In the genomic region with DNA sequence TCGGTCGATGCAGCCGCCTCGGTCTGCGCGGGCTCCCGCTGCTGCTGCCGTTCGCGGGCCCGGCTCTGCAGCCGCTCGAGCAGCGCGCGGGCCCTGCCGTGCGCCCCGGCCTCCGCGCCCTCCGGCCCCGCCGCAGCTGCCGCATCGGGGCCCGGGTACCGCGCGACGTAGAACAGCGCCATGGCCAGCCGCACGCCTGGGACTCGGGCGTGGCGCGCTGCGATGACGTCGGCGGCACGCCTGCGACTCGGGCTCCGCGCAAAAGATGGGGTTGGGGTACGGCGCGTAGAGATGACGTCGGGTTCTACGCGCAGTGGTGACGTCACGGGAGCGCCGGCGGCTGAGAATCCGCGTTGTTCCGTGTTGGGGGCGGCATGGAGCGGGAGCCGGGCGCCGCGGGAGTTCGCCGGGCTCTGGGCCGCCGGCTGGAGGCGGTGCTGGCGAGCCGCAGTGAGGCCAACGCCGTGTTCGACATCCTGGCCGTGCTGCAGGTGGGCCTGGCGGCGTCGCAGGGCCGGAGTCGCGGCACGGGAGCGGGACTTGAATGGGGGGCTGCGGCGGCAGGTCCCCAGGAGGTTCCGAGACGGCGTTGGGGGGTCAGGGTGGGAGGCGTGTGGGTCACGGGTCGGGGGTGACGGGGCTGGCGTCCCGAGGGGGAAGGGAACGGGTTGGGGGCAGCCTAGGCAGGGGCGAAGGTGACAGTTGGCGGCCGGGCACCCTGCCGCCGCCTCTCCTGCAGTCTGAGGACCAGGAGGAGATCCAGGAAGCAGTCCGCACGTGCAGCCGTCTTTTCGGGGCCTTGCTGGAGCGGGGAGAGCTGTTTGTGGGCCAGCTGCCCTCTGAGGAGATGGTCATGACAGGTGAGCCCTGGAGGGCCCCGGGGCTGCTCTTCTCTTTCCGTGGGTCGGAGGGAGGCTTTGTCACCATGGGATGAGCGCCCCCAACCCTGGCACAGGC, we compare ENCODE assay signal across 8 cellular contexts. TPM values are rescaled to one million over a fixed set of nuclear protein-coding genes. Genes with fewer than 3 reads are reported as not detected.
DNase-seq lines count a peak whose midpoint lies in the region; TF ChIP-seq lines count a peak whose summit lies in the region.

A gene with protein sequence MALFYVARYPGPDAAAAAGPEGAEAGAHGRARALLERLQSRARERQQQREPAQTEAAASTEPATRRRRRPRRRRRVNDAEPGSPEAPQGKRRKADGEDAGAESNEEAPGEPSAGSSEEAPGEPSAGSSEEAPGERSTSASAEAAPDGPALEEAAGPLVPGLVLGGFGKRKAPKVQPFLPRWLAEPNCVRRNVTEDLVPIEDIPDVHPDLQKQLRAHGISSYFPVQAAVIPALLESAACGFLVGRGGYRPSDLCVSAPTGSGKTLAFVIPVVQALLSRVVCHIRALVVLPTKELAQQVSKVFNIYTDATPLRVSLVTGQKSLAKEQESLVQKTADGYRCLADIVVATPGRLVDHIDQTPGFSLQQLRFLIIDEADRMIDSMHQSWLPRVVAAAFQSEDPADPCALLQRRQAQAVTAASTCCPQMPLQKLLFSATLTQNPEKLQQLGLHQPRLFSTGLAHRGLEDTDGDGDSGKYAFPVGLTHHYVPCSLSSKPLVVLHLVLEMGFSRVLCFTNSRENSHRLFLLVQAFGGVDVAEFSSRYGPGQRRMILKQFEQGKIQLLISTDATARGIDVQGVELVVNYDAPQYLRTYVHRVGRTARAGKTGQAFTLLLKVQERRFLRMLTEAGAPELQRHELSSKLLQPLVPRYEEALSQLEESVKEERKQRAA (minus strand): TSS at position 205 of the 957 bp plus-strand sequence. CDS start 23 bp downstream, at position 182.
Gene NOC4L (plus strand): TSS at position 343 of the 957 bp plus-strand sequence. CDS start 32 bp downstream, at position 375.

- H3K27ac Mint-ChIP-seq in activated naive CD4-positive, alpha-beta T cell treated with anti-CD3 and anti-CD28 coated beads, Interleukin-2, amount 10 ng/mL, durations not matched to agents 7 days and 5 days = peak within 1 kb of the TSS; percentile 96

- H3K27me3 Mint-ChIP-seq in activated naive CD4-positive, alpha-beta T cell treated with anti-CD3 and anti-CD28 coated beads, Interleukin-2, amount 10 ng/mL, durations not matched to agents 7 days and 5 days = peaks cover 8% of the 10 kb centered on the region

- H3K9ac ChIP-seq in SK-N-MC (ENCODE audit: insufficient read length) = peak within 1 kb of the TSS; percentile 95

- DNase-seq in GM06990 (ENCODE audit: extremely low read depth, insufficient read length) = peak; percentile 97
- peak; percentile 73 for DNase-seq in HFF-Myc (ENCODE audit: extremely low read depth, low read depth)
- peak; percentile 95 for DNase-seq in NAMALWA (ENCODE audit: low spot score)
- peak; percentile 37 for DNase-seq in SK-N-MC (ENCODE audit: low read depth, low spot score)
- peak; percentile 95 for DNase-seq in activated naive CD4-positive, alpha-beta T cell treated with anti-CD3 and anti-CD28 coated beads, Interleukin-2, amount 10 ng/mL, durations not matched to agents 7 days and 5 days
- DNase-seq in glomerular endothelial cell (ENCODE audit: extremely low read depth, low read depth, low spot score) = peak; percentile 47
- peak; percentile 80 for DNase-seq in occipital lobe (lab: John Stamatoyannopoulos, UW)

- H3K36me3 Mint-ChIP-seq in activated naive CD4-positive, alpha-beta T cell treated with anti-CD3 and anti-CD28 coated beads, Interleukin-2, amount 10 ng/mL, durations not matched to agents 7 days and 5 days = peaks cover 20% of the 10 kb centered on the region

- TF ChIP-seq CTCF in GM06990 (IDR thresholded peaks at IDR 0.05; ENCODE audit: insufficient read depth, low read length, poor library complexity, severe bottlenecking) (peak; percentile 4), HFF-Myc (IDR thresholded peaks at IDR 0.05; ENCODE audit: low read depth, low read length, missing control alignments) (no peak)

- H3K4me3 Mint-ChIP-seq in activated naive CD4-positive, alpha-beta T cell treated with anti-CD3 and anti-CD28 coated beads, Interleukin-2, amount 10 ng/mL, durations not matched to agents 7 days and 5 days = peak within 1 kb of the TSS; percentile 93

- H3K27ac ChIP-seq in SK-N-MC (0 out of 2 replicates have a peak within 1 kb of the TSS, but pooled peaks have one; percentile 36), temporal lobe (ENCODE audit: low read depth, low read length) (peak within 1 kb of the TSS; percentile 61)

- peaks cover 34% of the 10 kb centered on the region for H3K36me3 ChIP-seq in GM06990 (ENCODE audit: control insufficient read depth, insufficient read depth, low read length)
- peaks cover 43% of the 10 kb centered on the region; the same call in 1 of the 2 replicates for H3K36me3 ChIP-seq in SK-N-MC (ENCODE audit: insufficient read depth, low read length)

- no peaks in the 10 kb centered on the region for H3K27me3 ChIP-seq in GM06990 (replicated peaks; ENCODE audit: control insufficient read depth, insufficient read depth, low read length)

- CTCF ChIA-PET in activated naive CD4-positive, alpha-beta T cell treated with anti-CD3 and anti-CD28 coated beads, Interleukin-2, amount 10 ng/mL, durations not matched to agents 7 days and 5 days (lab: Charles Lee) = interaction anchor here (1.0 to 1.3 kb wide), 2 partner anchors 9 to 470 kb away, joined by 3 to 5 read pairs; no protein-coding TSS in a partner anchor

- H3K9me3 Mint-ChIP-seq in activated naive CD4-positive, alpha-beta T cell treated with anti-CD3 and anti-CD28 coated beads, Interleukin-2, amount 10 ng/mL, durations not matched to agents 7 days and 5 days = no peaks in the 10 kb centered on the region

- H3K9me3 ChIP-seq in SK-N-MC (ENCODE audit: low read depth, low read length) = no peaks in the 10 kb centered on the region

- H3K4me1 Mint-ChIP-seq in activated naive CD4-positive, alpha-beta T cell treated with anti-CD3 and anti-CD28 coated beads, Interleukin-2, amount 10 ng/mL, durations not matched to agents 7 days and 5 days = peaks cover 31% of the 10 kb centered on the region

- peak within 1 kb of the TSS; percentile 92 for H3K4me3 ChIP-seq in GM06990 (replicated peaks; ENCODE audit: low read depth, low read length)
- peak within 1 kb of the TSS; percentile 96 for H3K4me3 ChIP-seq in HFF-Myc (replicated peaks; ENCODE audit: low read depth, low read length)
- H3K4me3 ChIP-seq in SK-N-MC = peak within 1 kb of the TSS; percentile 94

RNA-seq across cellular contexts. Expression of the first gene that starts in this region (rescaled TPM):
- total RNA-seq in glomerular endothelial cell (9.9 and 16.0 TPM in 2 replicates), occipital lobe (7.6 TPM), temporal lobe (8.9 TPM)

RNA-seq across cellular contexts. Expression of gene NOC4L, which starts in this region (rescaled TPM):
- 22.0 and 23.2 TPM in 2 replicates for total RNA-seq in glomerular endothelial cell
- 6.2 TPM for total RNA-seq in occipital lobe
- 6.9 TPM for total RNA-seq in temporal lobe

Comparison
In these comparisons a context has a peak if more than half of its experiments do, and no peak if none do; other contexts are left out.
1. Peak in every context shown above with its lines: DNase-seq, H3K4me3 ChIP-seq and H3K27ac ChIP-seq.
2. DNase-seq: peak in every context shown above with its lines; median percentile 97 in GM06990; 95 in NAMALWA; 95 in activated naive CD4-positive, alpha-beta T cell treated with anti-CD3 and anti-CD28 coated beads, Interleukin-2, amount 10 ng/mL, durations not matched to agents 7 days and 5 days; 80 in occipital lobe; 73 in HFF-Myc; 47 in glomerular endothelial cell; 37 in SK-N-MC.